Comparison of ENCODE assay signal across 8 cellular contexts in the genomic region with DNA sequence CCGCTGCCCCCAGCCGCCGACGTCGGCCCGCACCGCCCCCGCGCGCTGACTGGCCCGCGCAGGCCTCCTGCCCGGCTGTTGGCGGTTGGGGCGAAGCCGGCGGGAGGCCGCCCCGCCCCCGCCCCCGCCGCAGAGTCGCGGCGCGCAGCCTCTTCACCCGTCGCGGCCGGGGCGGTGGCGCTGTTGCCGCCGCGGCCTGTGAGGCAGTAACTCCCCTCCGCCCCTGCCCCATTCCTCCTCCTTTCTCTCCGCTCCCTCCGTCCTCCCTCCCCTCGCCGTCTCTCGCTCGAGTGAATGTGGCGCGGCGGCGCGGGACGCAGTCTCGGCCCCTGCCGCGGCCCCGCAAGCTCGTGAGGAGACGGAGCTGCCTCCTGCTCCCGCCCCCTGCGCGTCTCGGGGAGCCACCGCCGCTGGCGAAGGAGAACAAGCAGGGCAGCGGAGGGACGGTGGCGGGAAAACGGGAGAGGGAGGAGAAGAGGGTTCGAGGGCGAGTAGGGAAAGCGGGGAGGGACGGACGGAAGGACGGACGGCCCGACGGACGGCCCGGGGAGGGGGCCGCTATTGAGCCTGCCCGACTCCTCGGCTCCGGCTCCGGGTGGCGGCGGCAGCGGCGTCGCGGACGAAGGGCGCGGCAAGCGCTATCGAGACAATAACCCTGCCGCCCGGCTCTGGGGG. TPM values are rescaled to one million over a fixed set of nuclear protein-coding genes. Genes with fewer than 3 reads are reported as not detected.
DNase-seq lines count a peak whose midpoint lies in the region; ATAC-seq and TF ChIP-seq lines count a peak whose summit lies in the region.

No MANE protein-coding gene starts in this region.

- H3K36me3 ChIP-seq in A673 (ENCODE audit: insufficient read depth, low read length, poor library complexity, severe bottlenecking) (no peaks in the 10 kb centered on the region), smooth muscle cell (ENCODE audit: low read depth) (no peaks in the 10 kb centered on the region)

- H3K4me3 ChIP-seq in A673 (ENCODE audit: low read depth, low read length, poor library complexity, severe bottlenecking) (peak overlapping the region; percentile 73), smooth muscle cell (peak overlapping the region; percentile 90)

- ATAC-seq in GM18511 (IDR thresholded peaks at IDR 0.05; ENCODE audit: unreplicated experiment): peak; percentile 71
- peak; percentile 57 for ATAC-seq in HG02981 (IDR thresholded peaks at IDR 0.05; ENCODE audit: unreplicated experiment)

- H3K4me1 ChIP-seq in A673 (ENCODE audit: insufficient read depth, low read length, poor library complexity, severe bottlenecking) (peaks cover 7% of the 10 kb centered on the region), smooth muscle cell (ENCODE audit: low read depth) (peaks cover 33% of the 10 kb centered on the region)

- H3K79me2 ChIP-seq in smooth muscle cell (ENCODE audit: low read depth): peaks cover 39% of the 10 kb centered on the region

- in situ Hi-C loops in T47D (cut with HindIII; ENCODE audit: low pct_unique_long_range_greater_than_20kb, low sequenced_read_pairs): no loop called here

- H2AFZ ChIP-seq in smooth muscle cell (ENCODE audit: low read depth): peak overlapping the region; percentile 84

- H3K27ac ChIP-seq in A673 (ENCODE audit: low read depth, low read length, poor library complexity, severe bottlenecking) (peak overlapping the region; percentile 96), smooth muscle cell (ENCODE audit: low read depth) (peak overlapping the region; percentile 99)

- CTCF ChIA-PET in A673 (lab: Charles Lee): interaction anchor here (0.7 kb wide), 3 partner anchors 16 to 302 kb away, joined by 3 read pairs; no protein-coding TSS in a partner anchor

- peak overlapping the region; percentile 98 for H3K9ac ChIP-seq in smooth muscle cell (ENCODE audit: low read depth)

- intact Hi-C loops in A673 (cut with micrococcal nuclease; ENCODE audit: unreplicated experiment): loop anchor here (2.0 to 5.0 kb wide), 2 partner anchors 203 to 217 kb away; a partner anchor contains a TSS

- WGBS in smooth muscle cell (ENCODE audit: low lambda C conversion rate): under 1% methylated on average over 52 of the region's 94 CpGs

- peaks cover 23% of the 10 kb centered on the region for H3F3A ChIP-seq in smooth muscle cell (ENCODE audit: low read depth)

- H3K4me2 ChIP-seq in smooth muscle cell: peak overlapping the region; percentile 94

- peak; percentile 94 for DNase-seq in A673 (ENCODE audit: low spot score)
- peak; percentile 77 for DNase-seq in NCI-H2029 (lab: John Stamatoyannopoulos, UW)
- peak; percentile 87 for DNase-seq in UCSD-AML1 (lab: John Stamatoyannopoulos, UW; ENCODE audit: unreplicated experiment)
- peak; percentile 88 to 95 for DNase-seq in T47D (ENCODE audit: low read depth in 1 of 2, low spot score in 1 of 2)
- DNase-seq in iPS-NIHi7 (ENCODE audit: extremely low spot score): peak; percentile 91
- peak; percentile 84 for DNase-seq in smooth muscle cell (lab: John Stamatoyannopoulos, UW; ENCODE audit: unreplicated experiment)

- no peaks in the 10 kb centered on the region for H3K9me3 ChIP-seq in A673 (ENCODE audit: low read depth, low read length, poor library complexity, severe bottlenecking)
- H3K9me3 ChIP-seq in smooth muscle cell (replicated peaks; ENCODE audit: low read depth): no peaks in the 10 kb centered on the region

- H4K20me1 ChIP-seq in smooth muscle cell (ENCODE audit: low read depth): peaks cover 33% of the 10 kb centered on the region

- POLR2A ChIA-PET in A673 (lab: Charles Lee; ENCODE audit: low non-redundant PET): interaction anchor here (0.6 kb wide), 1 partner anchor 156 kb away, joined by 5 read pairs; no protein-coding TSS in a partner anchor

- H3K27me3 ChIP-seq in A673 (replicated peaks; ENCODE audit: insufficient read depth, low read depth, low read length, poor library complexity): no peaks in the 10 kb centered on the region
- H3K27me3 ChIP-seq in smooth muscle cell (ENCODE audit: low read depth): no peaks in the 10 kb centered on the region

- TF ChIP-seq CTCF in A673 (conservative IDR thresholded peaks at IDR 0.05; ENCODE audit: low read depth, low read length) (peak; percentile 43), smooth muscle cell (IDR thresholded peaks at IDR 0.05; ENCODE audit: borderline replicate concordance, insufficient read depth, poor library complexity, severe bottlenecking) (peak; percentile 31)

- no TSS peak for BruUV-seq in A673 (replicated peaks; lab: Mats Ljungman, UMichigan)

RNA-seq across cellular contexts. Expression of a gene that starts 0.6 kb away (rescaled TPM):
- total RNA-seq in A673 (2021): 47.5 and 51.4 TPM in 2 replicates
- 75.8 and 80.7 TPM in 2 replicates for total RNA-seq in smooth muscle cell
- 16.8 and 18.3 TPM in 2 replicates for polyA plus RNA-seq in smooth muscle cell

Comparison
In these comparisons a context has a peak if more than half of its experiments do, and no peak if none do; other contexts are left out.
1. Peak in every context shown above with its lines: DNase-seq, ATAC-seq, H3K4me3 ChIP-seq and H3K27ac ChIP-seq.